In genomic region chr4:120977435-120977997, GRCh38 we compare ENCODE assay signal across 9 cellular contexts. TPM values are rescaled to one million over a fixed set of nuclear protein-coding genes. Genes with fewer than 3 reads are reported as not detected.
DNase-seq lines count a peak whose midpoint lies in the region; ATAC-seq, FAIRE-seq and TF ChIP-seq lines count a peak whose summit lies in the region.
"Had no signal": no experiment of that assay in that cellular context is flagged by ENCODE, and none has a peak within 500 bp of the region (broad histone marks: within the 10 kb centered on the region; RNA-seq: fewer than 3 reads in every experiment).

No MANE protein-coding gene starts in this region.

- H2BK120ac ChIP-seq in H1 (replicated peaks; ENCODE audit: low read depth, low read length) (no peak overlapping the region), trophoblast cell (ENCODE audit: insufficient read depth, low read length, poor library complexity) (no peak overlapping the region)

- no peaks in the 10 kb centered on the region for H3K79me1 ChIP-seq in H1 (ENCODE audit: low read depth, low read length)
- H3K79me1 ChIP-seq in trophoblast cell (ENCODE audit: low read length) = no peaks in the 10 kb centered on the region

- TF ChIP-seq POLR2A in H1 (IDR thresholded peaks at IDR 0.05; ENCODE audit: control extremely low read depth in 1 of 2, low read depth in 2 of 2, low read length in 2 of 2) = no peak

- WGBS in H1 (ENCODE audit: extremely low coverage in 1 of 2, insufficient coverage in 1 of 2, insufficient read length in 1 of 2, insufficient replicate concordance in 2 of 2, low coverage in 1 of 2, low lambda C conversion rate in 2 of 2, missing lambda C conversion rate in 1 of 2), 2 experiments = 92% methylated on average over 2 of the region's 2 CpGs; no CpG with 5 or more reads in 1 of the 2 experiments
- WGBS in trophoblast cell (ENCODE audit: extremely low coverage, insufficient coverage, insufficient read length) = no CpG with 5 or more reads among the region's 2 CpGs

- H3K4ac ChIP-seq in H1 (replicated peaks; ENCODE audit: insufficient read length, low read depth, low read length) (no peak overlapping the region), trophoblast cell (ENCODE audit: low read depth, low read length) (no peak overlapping the region)

- H2BK15ac ChIP-seq in H1 (ENCODE audit: low read length) = no peak overlapping the region

- no peaks in the 10 kb centered on the region for H3K27me3 Mint-ChIP-seq in stimulated activated naive B cell treated with anti-CD40 and anti-IgM and Interleukin-4, amounts not matched to agents 10 μg/mL and 1 μg/mL and 100 μg/mL, for 72 hours

- no peaks in the 10 kb centered on the region for H3K9me3 Mint-ChIP-seq in stimulated activated naive B cell treated with anti-CD40 and anti-IgM and Interleukin-4, amounts not matched to agents 10 μg/mL and 1 μg/mL and 100 μg/mL, for 72 hours

- no peak overlapping the region for H3K4me3 Mint-ChIP-seq in stimulated activated naive B cell treated with anti-CD40 and anti-IgM and Interleukin-4, amounts not matched to agents 10 μg/mL and 1 μg/mL and 100 μg/mL, for 72 hours

- H3K4me2 ChIP-seq in H1 (ENCODE audit: insufficient read depth in 1 of 2, low read depth in 2 of 2, low read length in 2 of 2) (no peak overlapping the region), trophoblast cell (ENCODE audit: low read length) (no peak overlapping the region)

- H3K18ac ChIP-seq in H1 (ENCODE audit: extremely low read depth, low read length) (no peak overlapping the region), trophoblast cell (ENCODE audit: low read length) (no peak overlapping the region)

- H3K9ac ChIP-seq in H1 (replicated peaks in 1 of 4; ENCODE audit: extremely low read depth in 1 of 4, low read depth in 3 of 4, low read length in 3 of 4) (no peak overlapping the region), trophoblast cell (ENCODE audit: low read length) (no peak overlapping the region)

- ATAC-seq in GM18498 (IDR thresholded peaks at IDR 0.05; ENCODE audit: unreplicated experiment) = peak; percentile 93
- peak; percentile 84 for ATAC-seq in HG02763 (IDR thresholded peaks at IDR 0.05; ENCODE audit: unreplicated experiment)
- no peak for ATAC-seq in stimulated activated naive B cell treated with anti-CD40 and anti-IgM and Interleukin-4, amounts not matched to agents 10 μg/mL and 1 μg/mL and 100 μg/mL, for 72 hours (replicated peaks)
- ATAC-seq: K562 had no signal

- no peak overlapping the region for H3K56ac ChIP-seq in H1 (replicated peaks; ENCODE audit: insufficient read length, low read depth, low read length)

- no peak overlapping the region for H2BK12ac ChIP-seq in H1 (ENCODE audit: low read depth, low read length)
- no peak overlapping the region for H2BK12ac ChIP-seq in trophoblast cell (ENCODE audit: low read length)

- H2BK20ac ChIP-seq in H1 (ENCODE audit: low read length) = no peak overlapping the region

- no peaks in the 10 kb centered on the region for H3K23me2 ChIP-seq in H1 (ENCODE audit: low read depth, low read length)

- FAIRE-seq in H1 (lab: Jason Lieb, UNC) = peak; percentile 42
- FAIRE-seq: K562 had no signal

- H3K36me3 ChIP-seq in H1 (ENCODE audit: control insufficient read depth in 2 of 4, insufficient read depth in 4 of 4, low read length in 3 of 4) = no peaks in the 10 kb centered on the region
- H3K36me3 ChIP-seq in trophoblast cell (ENCODE audit: control insufficient read depth in 1 of 2, insufficient read depth in 2 of 2, low read length in 2 of 2) = no peaks in the 10 kb centered on the region

- CTCF ChIA-PET in H1 (lab: Charles Lee; ENCODE audit: partially characterized antibody) = interaction anchor here (0.6 to 2.3 kb wide), 24 partner anchors 9 to 1867 kb away, joined by 3 to 17 read pairs (median 3); no protein-coding TSS in a partner anchor

- TF ChIP-seq CTCF in AG09309 (IDR thresholded peaks at IDR 0.05; ENCODE audit: control insufficient read depth, insufficient read depth, low read depth, low read length, missing control alignments) = peak; percentile 75
- TF ChIP-seq CTCF in H1 (IDR thresholded peaks at IDR 0.05; ENCODE audit: control extremely low read depth in 1 of 3, insufficient read depth in 1 of 3, low read depth in 1 of 3, low read length in 3 of 3) = peak in 2 of 3 experiments; percentile 47 to 69; a peak in 3 of 4 replicates

- no peak overlapping the region for H4K12ac ChIP-seq in trophoblast cell (ENCODE audit: low read depth, low read length)

- H4K20me1 ChIP-seq in H1 (replicated peaks in 1 of 2; ENCODE audit: control insufficient read depth in 1 of 2, insufficient read depth in 2 of 2, low read length in 2 of 2) = no peaks in the 10 kb centered on the region

- H3K14ac ChIP-seq in H1 (ENCODE audit: insufficient read length) (no peak overlapping the region), trophoblast cell (ENCODE audit: low read length) (no peak overlapping the region)

- H4K91ac ChIP-seq in H1 (replicated peaks; ENCODE audit: insufficient read length, low read length) (no peak overlapping the region), trophoblast cell (ENCODE audit: low read depth, low read length) (no peak overlapping the region)

- no peak overlapping the region for H3K23ac ChIP-seq in H1 (ENCODE audit: insufficient read length)
- H3K23ac ChIP-seq in trophoblast cell (ENCODE audit: low read length) = no peak overlapping the region

- no peaks in the 10 kb centered on the region for H3K79me2 ChIP-seq in H1 (ENCODE audit: control insufficient read depth in 1 of 2, insufficient read depth in 2 of 2, low read length in 2 of 2)
- no peaks in the 10 kb centered on the region for H3K79me2 ChIP-seq in trophoblast cell (ENCODE audit: control insufficient read depth, insufficient read depth, low read length, poor library complexity)

- no peak overlapping the region for H4K5ac ChIP-seq in H1 (ENCODE audit: insufficient read length, low read depth, low read length)

- H2AK5ac ChIP-seq in H1 (ENCODE audit: low read depth, low read length) (no peak overlapping the region), trophoblast cell (ENCODE audit: low read length) (no peak overlapping the region)

- no peaks in the 10 kb centered on the region for H3K4me1 Mint-ChIP-seq in stimulated activated naive B cell treated with anti-CD40 and anti-IgM and Interleukin-4, amounts not matched to agents 10 μg/mL and 1 μg/mL and 100 μg/mL, for 72 hours

- POLR2A ChIA-PET in H1 (lab: Charles Lee; ENCODE audit: partially characterized antibody) = interaction anchor here (0.6 kb wide), 1 partner anchor 644 kb away, joined by 3 read pairs; no protein-coding TSS in a partner anchor

- H3K9me3 ChIP-seq in H1 (ENCODE audit: insufficient read depth in 2 of 2, low read depth in 1 of 2, low read length in 1 of 2) = no peaks in the 10 kb centered on the region
- no peaks in the 10 kb centered on the region for H3K9me3 ChIP-seq in trophoblast cell (ENCODE audit: insufficient read depth, low read depth, low read length)

- H3K4me1 ChIP-seq in H1 (replicated peaks in 1 of 4; ENCODE audit: control insufficient read depth in 3 of 4, insufficient read depth in 4 of 4, low read length in 3 of 4) (no peaks in the 10 kb centered on the region), trophoblast cell (ENCODE audit: control insufficient read depth in 1 of 2, insufficient read depth in 2 of 2, low read length in 2 of 2) (no peaks in the 10 kb centered on the region)

- peak; percentile 52 for DNase-seq in AG09309 (ENCODE audit: low read depth)
- peak; percentile 8 for DNase-seq in NOMO-1 treated with dmso at 0.1 percent for 144 hours (lab: John Stamatoyannopoulos, UW; ENCODE audit: unreplicated experiment)
- DNase-seq in H1 (ENCODE audit: low read depth in 1 of 2, low spot score in 2 of 2) = no peak
- DNase-seq in trophoblast cell = peak; percentile 33 to 74
- no peak for DNase-seq in activated gamma-delta T cell treated with Interleukin-2 at 50 U/mL for 16 hours
- no peak for DNase-seq in stimulated activated naive B cell treated with anti-CD40 and anti-IgM and Interleukin-4, amounts not matched to agents 10 μg/mL and 1 μg/mL and 100 μg/mL, for 72 hours

- H3K4me3 ChIP-seq in AG09309 (ENCODE audit: control insufficient read depth, low read depth, low read length) = no peak overlapping the region
- no peak overlapping the region for H3K4me3 ChIP-seq in H1 (ENCODE audit: extremely low read depth in 1 of 4, insufficient read depth in 2 of 4, low read depth in 3 of 4, low read length in 4 of 4)
- H3K4me3 ChIP-seq in trophoblast cell (ENCODE audit: low read depth, low read length) = no peak overlapping the region
- H3K4me3 ChIP-seq: K562 had no signal

- no peak overlapping the region for H2BK5ac ChIP-seq in H1 (ENCODE audit: low read depth, low read length)
- no peak overlapping the region for H2BK5ac ChIP-seq in trophoblast cell (ENCODE audit: low read depth, low read length, poor library complexity)

- no peak overlapping the region for H2AFZ ChIP-seq in H1 (ENCODE audit: low read length)
- no peak overlapping the region for H2AFZ ChIP-seq in trophoblast cell (ENCODE audit: insufficient read depth, low read length, poor library complexity)

- no peaks in the 10 kb centered on the region for H3K36me3 Mint-ChIP-seq in stimulated activated naive B cell treated with anti-CD40 and anti-IgM and Interleukin-4, amounts not matched to agents 10 μg/mL and 1 μg/mL and 100 μg/mL, for 72 hours

- TF ChIP-seq RAD21 in H1 (IDR thresholded peaks at IDR 0.05 in 1 of 2, conservative IDR thresholded peaks at IDR 0.05 in 1 of 2; ENCODE audit: low read depth in 2 of 2, low read length in 2 of 2) = peak; percentile 58 to 72

- no peaks in the 10 kb centered on the region for H3K27me3 ChIP-seq in H1 (replicated peaks in 1 of 4; ENCODE audit: control insufficient read depth in 3 of 4, extremely low read depth in 1 of 4, insufficient read depth in 3 of 4, low read length in 3 of 4)
- no peaks in the 10 kb centered on the region for H3K27me3 ChIP-seq in trophoblast cell (ENCODE audit: insufficient read depth, low read length)

- H3K27ac Mint-ChIP-seq in stimulated activated naive B cell treated with anti-CD40 and anti-IgM and Interleukin-4, amounts not matched to agents 10 μg/mL and 1 μg/mL and 100 μg/mL, for 72 hours = no peak overlapping the region

- TF ChIP-seq EP300 in H1 (IDR thresholded peaks at IDR 0.05; ENCODE audit: borderline replicate concordance in 1 of 2, low read depth in 2 of 2, low read length in 2 of 2) = no peak

- H4K8ac ChIP-seq in H1 (ENCODE audit: extremely low read depth, insufficient read depth, low read length) (no peak overlapping the region), trophoblast cell (ENCODE audit: low read depth, low read length) (no peak overlapping the region)

- H3K27ac ChIP-seq in H1 (ENCODE audit: low read depth, low read length) (no peak overlapping the region), trophoblast cell (ENCODE audit: low read depth, low read length) (no peak overlapping the region)

RNA-seq across cellular contexts. Expression of gene PRDM5, which starts 55.0 kb away (rescaled TPM):
- total RNA-seq in H1 (2021; fragmentation: NEBNext Ultra II Directional; extraction: Animal tissue kit (Norgen Biotek cat#: 25700)) = 23.4 and 23.7 TPM in 2 replicates
- 6.4 and 8.2 TPM in 2 replicates for polyA plus RNA-seq in H1 (2011; rRNA removed)
- 10.8 TPM for polyA plus RNA-seq in H1 (2011; cell fraction: cytosol; rRNA removed)
- 21.4 TPM for polyA plus RNA-seq in H1 (2011; cell fraction: nucleus; rRNA removed)
- 9.5 to 19.1 TPM (median 12.8 TPM) in 4 replicates for polyA plus RNA-seq in H1 (2012, experiment 1 of 2)
- polyA plus RNA-seq in H1 (2012, experiment 2 of 2) = 0.85 TPM
- polyA plus RNA-seq in H1 (2013, experiment 1 of 2) = 11.7 TPM
- 10.5 TPM for polyA plus RNA-seq in H1 (2013, experiment 2 of 2)
- 25.0 and 39.5 TPM in 2 replicates for polyA minus RNA-seq in H1 (2011; rRNA and poly(A)+ RNA removed)
- polyA minus RNA-seq in H1 (2011; cell fraction: cytosol; rRNA and poly(A)+ RNA removed) = 14.7 TPM
- 118 TPM for polyA minus RNA-seq in H1 (2011; cell fraction: nucleus; rRNA and poly(A)+ RNA removed)
- 5.8 and 6.9 TPM in 2 replicates for polyA plus RNA-seq in trophoblast cell (2013)
- total RNA-seq: K562 had no signal
- polyA plus RNA-seq: K562 had no signal

Comparison
In these comparisons a context has a peak if more than half of its experiments do, and no peak if none do; other contexts are left out.
1. DNase-seq: peak in AG09309 (single experiment), NOMO-1 treated with dmso at 0.1 percent for 144 hours (single experiment) and trophoblast cell (2 of 2); none in H1 (0 of 2), activated gamma-delta T cell treated with Interleukin-2 at 50 U/mL for 16 hours (single experiment) and stimulated activated naive B cell treated with anti-CD40 and anti-IgM and Interleukin-4, amounts not matched to agents 10 μg/mL and 1 μg/mL and 100 μg/mL, for 72 hours (single experiment).
2. ATAC-seq: peak in GM18498 (single experiment) and HG02763 (single experiment); none in stimulated activated naive B cell treated with anti-CD40 and anti-IgM and Interleukin-4, amounts not matched to agents 10 μg/mL and 1 μg/mL and 100 μg/mL, for 72 hours (0 of 2).